ENCODE assay signal across 8 cellular contexts in genomic region chr19:4369888-4370260, GRCh38. TPM values are rescaled to one million over a fixed set of nuclear protein-coding genes. Genes with fewer than 3 reads are reported as not detected.
A peak's percentile ranks its signal among the peaks of the same experiment; 100 is the strongest.
DNase-seq lines count a peak whose midpoint lies in the region; ATAC-seq and TF ChIP-seq lines count a peak whose summit lies in the region.

No MANE protein-coding gene starts in this region.

- TF ChIP-seq CTCF in AG09309 (IDR thresholded peaks at IDR 0.05; ENCODE audit: control insufficient read depth, insufficient read depth, low read depth, low read length, missing control alignments) (peak; percentile 45), coronary artery (IDR thresholded peaks at IDR 0.05) (no peak), mesothelial cell of epicardium (IDR thresholded peaks at IDR 0.05; ENCODE audit: unreplicated experiment) (no peak)

- H3K36me3 Mint-ChIP-seq in activated CD4-positive, alpha-beta T cell treated with anti-CD3 and anti-CD28 coated beads, Interleukin-2, amount 10 ng/mL, durations not matched to agents 7 days and 5 days (ENCODE audit: low read depth): peaks cover 11% of the 10 kb centered on the region
- H3K36me3 Mint-ChIP-seq in mesothelial cell of epicardium: no peaks in the 10 kb centered on the region

- ATAC-seq in GM19324 (IDR thresholded peaks at IDR 0.05; ENCODE audit: low FRiP score, unreplicated experiment) (peak; percentile 46), HG02938 (IDR thresholded peaks at IDR 0.05; ENCODE audit: unreplicated experiment) (no peak)

- peak overlapping the region; percentile 93 for H3K27ac Mint-ChIP-seq in activated CD4-positive, alpha-beta T cell treated with anti-CD3 and anti-CD28 coated beads, Interleukin-2, amount 10 ng/mL, durations not matched to agents 7 days and 5 days
- H3K27ac Mint-ChIP-seq in mesothelial cell of epicardium: peak overlapping the region; percentile 93

- no peaks in the 10 kb centered on the region for H3K9me3 Mint-ChIP-seq in activated CD4-positive, alpha-beta T cell treated with anti-CD3 and anti-CD28 coated beads, Interleukin-2, amount 10 ng/mL, durations not matched to agents 7 days and 5 days
- no peaks in the 10 kb centered on the region for H3K9me3 Mint-ChIP-seq in mesothelial cell of epicardium

- no peak for DNase-seq in AG09309 (ENCODE audit: low read depth)
- peak; percentile 22 for DNase-seq in KG1 (lab: John Stamatoyannopoulos, UW)
- peak; percentile 77 for DNase-seq in activated CD4-positive, alpha-beta T cell treated with anti-CD3 and anti-CD28 coated beads, Interleukin-2, amount 10 ng/mL, durations not matched to agents 7 days and 5 days
- no peak for DNase-seq in coronary artery (ENCODE audit: low spot score)
- no peak for DNase-seq in mesothelial cell of epicardium (ENCODE audit: low spot score in 2 of 2, unreplicated experiment in 2 of 2)
- DNase-seq in stimulated activated CD8-positive, alpha-beta memory T cell treated with anti-CD3 and anti-CD28 coated beads, Interleukin-15, amount 100 ng/mL, for 48 hours (ENCODE audit: low read depth in 2 of 2): peak; percentile 74 to 77

- H3K27ac ChIP-seq in coronary artery: peak overlapping the region in 1 of 2 donors; percentile 7

- H3K4me3 Mint-ChIP-seq in activated CD4-positive, alpha-beta T cell treated with anti-CD3 and anti-CD28 coated beads, Interleukin-2, amount 10 ng/mL, durations not matched to agents 7 days and 5 days: peak overlapping the region; percentile 62
- peak overlapping the region; percentile 28 for H3K4me3 Mint-ChIP-seq in mesothelial cell of epicardium

- CTCF ChIA-PET in activated CD4-positive, alpha-beta T cell treated with anti-CD3 and anti-CD28 coated beads, Interleukin-2, amount 10 ng/mL, durations not matched to agents 7 days and 5 days (lab: Charles Lee): interaction anchor here (0.6 to 3.6 kb wide), 13 partner anchors 9 to 157 kb away, joined by 3 to 23 read pairs (median 4); partner anchors contain the start of genes MPND and SH3GL1

- no peak overlapping the region for H3K4me3 ChIP-seq in AG09309 (ENCODE audit: control insufficient read depth, low read depth, low read length)
- H3K4me3 ChIP-seq in coronary artery: peak overlapping the region; percentile 56

- POLR2A ChIA-PET in activated CD4-positive, alpha-beta T cell treated with anti-CD3 and anti-CD28 coated beads, Interleukin-2, amount 10 ng/mL, durations not matched to agents 7 days and 5 days (lab: Charles Lee): interaction anchor here (0.7 kb wide), 1 partner anchor 27 kb away, joined by 7 read pairs; the partner anchor contains the start of gene MPND

- H3K4me1 Mint-ChIP-seq in activated CD4-positive, alpha-beta T cell treated with anti-CD3 and anti-CD28 coated beads, Interleukin-2, amount 10 ng/mL, durations not matched to agents 7 days and 5 days: peaks cover 68% of the 10 kb centered on the region
- H3K4me1 Mint-ChIP-seq in mesothelial cell of epicardium: peaks cover 44% of the 10 kb centered on the region

- H3K27me3 Mint-ChIP-seq in activated CD4-positive, alpha-beta T cell treated with anti-CD3 and anti-CD28 coated beads, Interleukin-2, amount 10 ng/mL, durations not matched to agents 7 days and 5 days: no peaks in the 10 kb centered on the region
- no peaks in the 10 kb centered on the region for H3K27me3 Mint-ChIP-seq in mesothelial cell of epicardium (ENCODE audit: low read depth)

RNA-seq across cellular contexts. Expression of gene MPND, which starts 26.5 kb away (rescaled TPM):
- total RNA-seq in activated CD4-positive, alpha-beta T cell treated with anti-CD3 and anti-CD28 coated beads, Interleukin-2, amount 10 ng/mL, durations not matched to agents 7 days and 5 days: 10 to 100 TPM; 21.2 to 28.1 TPM
- 34.6 to 42.4 TPM (median 42.2 TPM) in 3 replicates for total RNA-seq in mesothelial cell of epicardium

RNA-seq across cellular contexts. Expression of gene SH3GL1, which starts 30.5 kb away (rescaled TPM):
- total RNA-seq in activated CD4-positive, alpha-beta T cell treated with anti-CD3 and anti-CD28 coated beads, Interleukin-2, amount 10 ng/mL, durations not matched to agents 7 days and 5 days: 10 to 100 TPM; 67.7 to 68.2 TPM
- 89.9 to 91.7 TPM (median 90.1 TPM) in 3 replicates for total RNA-seq in mesothelial cell of epicardium

RNA-seq across cellular contexts. Expression of gene STAP2, which starts 31.2 kb away (rescaled TPM):
- total RNA-seq in activated CD4-positive, alpha-beta T cell treated with anti-CD3 and anti-CD28 coated beads, Interleukin-2, amount 10 ng/mL, durations not matched to agents 7 days and 5 days: 10 to 100 TPM; 10.4 to 11.9 TPM
- 74.0 to 79.4 TPM (median 75.3 TPM) in 3 replicates for total RNA-seq in mesothelial cell of epicardium

RNA-seq across cellular contexts. Expression of gene CHAF1A, which starts 32.6 kb away (rescaled TPM):
- total RNA-seq in activated CD4-positive, alpha-beta T cell treated with anti-CD3 and anti-CD28 coated beads, Interleukin-2, amount 10 ng/mL, durations not matched to agents 7 days and 5 days: 10 to 100 TPM; 77.1 to 83.7 TPM
- total RNA-seq in mesothelial cell of epicardium: 30.9 to 35.1 TPM (median 33.1 TPM) in 3 replicates

Comparison
In these comparisons a context has a peak if more than half of its experiments do, and no peak if none do; other contexts are left out.
1. DNase-seq: peak in KG1 (single experiment), activated CD4-positive, alpha-beta T cell treated with anti-CD3 and anti-CD28 coated beads, Interleukin-2, amount 10 ng/mL, durations not matched to agents 7 days and 5 days (single experiment) and stimulated activated CD8-positive, alpha-beta memory T cell treated with anti-CD3 and anti-CD28 coated beads, Interleukin-15, amount 100 ng/mL, for 48 hours (2 of 2); none in AG09309 (single experiment), coronary artery (single experiment) and mesothelial cell of epicardium (0 of 2).